9 cellular contexts compared by ENCODE assay signal in genomic region chr5:81233080-81233634, GRCh38. TPM values are rescaled to one million over a fixed set of nuclear protein-coding genes. Genes with fewer than 3 reads are reported as not detected.
DNase-seq lines count a peak whose midpoint lies in the region; ATAC-seq and TF ChIP-seq lines count a peak whose summit lies in the region.
"Had no signal": no experiment of that assay in that cellular context is flagged by ENCODE, and none has a peak within 500 bp of the region (broad histone marks: within the 10 kb centered on the region; RNA-seq: fewer than 3 reads in every experiment).

Gene CKMT2 (plus strand): TSS chr5:81233322. CDS start chr5:81251133, 17,811 bp downstream.

- no peak for TF ChIP-seq CTCF in fibroblast of mammary gland (conservative IDR thresholded peaks at IDR 0.05; ENCODE audit: control insufficient read depth, insufficient read depth, low read depth, low read length)

- ATAC-seq in aorta (ENCODE audit: low FRiP score), result peak; percentile 90

- no peaks in the 10 kb centered on the region for H3K27me3 ChIP-seq in aorta (ENCODE audit: control insufficient read depth in 1 of 2, insufficient read depth in 2 of 2, low read length in 1 of 2)

- intact Hi-C loops in aorta (cut with DNase I), result loop anchor here (2.0 to 10.0 kb wide), 4 partner anchors 68 to 622 kb away; partner anchors contain the start of genes ZCCHC9 (in 2 of the 2) and SSBP2 (in 1 of the 2)

- 2 to 3% methylated on average over 28 of the region's 28 CpGs for WGBS in aorta, 2 donors

- H3K36me3 ChIP-seq in aorta (ENCODE audit: control insufficient read depth in 1 of 2, insufficient read depth in 2 of 2, low read length in 1 of 2), result no peaks in the 10 kb centered on the region

- H3K27ac ChIP-seq in aorta (ENCODE audit: low read depth in 1 of 2, low read length in 2 of 2), result peak within 1 kb of the TSS; percentile 73 to 92
- H3K27ac ChIP-seq: C4-2B had no signal

- no peaks in the 10 kb centered on the region for H3K9me3 ChIP-seq in aorta (ENCODE audit: control insufficient read depth, low read length)

- H3K4me3 ChIP-seq in fibroblast of mammary gland (ENCODE audit: control insufficient read depth, low read depth, low read length) (peak within 1 kb of the TSS; percentile 35), aorta (ENCODE audit: low read length in 2 of 2) (peak within 1 kb of the TSS; percentile 5 to 29)

- DNase-seq in stimulated activated CD4-positive, alpha-beta T cell treated with anti-CD3 and anti-CD28 coated beads, Interleukin-15, amount 100 ng/mL, for 24 hours, result peak; percentile 16
- DNase-seq in stimulated activated CD4-positive, alpha-beta T cell treated with anti-CD3 and anti-CD28 coated beads, Interleukin-2, amount 100 ng/mL, for 48 hours, result no peak
- peak; percentile 41 for DNase-seq in fibroblast of mammary gland (ENCODE audit: low read depth)
- peak; percentile 35 for DNase-seq in midbrain (lab: John Stamatoyannopoulos, UW)
- DNase-seq in aorta, result peak; percentile 90 to 94
- DNase-seq in SIG-M5 treated with dmso at 0.1 percent for 504 hours (lab: John Stamatoyannopoulos, UW; ENCODE audit: unreplicated experiment), result no peak
- DNase-seq in NCI-H446 (lab: John Stamatoyannopoulos, UW), result no peak
- DNase-seq in T-helper 9 cell, result no peak

- no peaks in the 10 kb centered on the region for H3K4me1 ChIP-seq in aorta (ENCODE audit: control insufficient read depth in 1 of 2, insufficient read depth in 2 of 2, low read length in 2 of 2)

RNA-seq across cellular contexts. Expression of gene CKMT2, which starts in this region (rescaled TPM):
- total RNA-seq in aorta, result 10 to 100 TPM; 24.1 to 29.3 TPM
- 1 to 10 TPM; 5.4 to 5.8 TPM for polyA plus RNA-seq in aorta

Comparison
In these comparisons a context has a peak if more than half of its experiments do, and no peak if none do; other contexts are left out.
1. DNase-seq: peak in stimulated activated CD4-positive, alpha-beta T cell treated with anti-CD3 and anti-CD28 coated beads, Interleukin-15, amount 100 ng/mL, for 24 hours (single experiment), fibroblast of mammary gland (single experiment), midbrain (single experiment) and aorta (2 of 2); none in stimulated activated CD4-positive, alpha-beta T cell treated with anti-CD3 and anti-CD28 coated beads, Interleukin-2, amount 100 ng/mL, for 48 hours (0 of 2), SIG-M5 treated with dmso at 0.1 percent for 504 hours (single experiment), NCI-H446 (0 of 2) and T-helper 9 cell (single experiment).